ENCODE assay signal across 8 cellular contexts in the genomic region with DNA sequence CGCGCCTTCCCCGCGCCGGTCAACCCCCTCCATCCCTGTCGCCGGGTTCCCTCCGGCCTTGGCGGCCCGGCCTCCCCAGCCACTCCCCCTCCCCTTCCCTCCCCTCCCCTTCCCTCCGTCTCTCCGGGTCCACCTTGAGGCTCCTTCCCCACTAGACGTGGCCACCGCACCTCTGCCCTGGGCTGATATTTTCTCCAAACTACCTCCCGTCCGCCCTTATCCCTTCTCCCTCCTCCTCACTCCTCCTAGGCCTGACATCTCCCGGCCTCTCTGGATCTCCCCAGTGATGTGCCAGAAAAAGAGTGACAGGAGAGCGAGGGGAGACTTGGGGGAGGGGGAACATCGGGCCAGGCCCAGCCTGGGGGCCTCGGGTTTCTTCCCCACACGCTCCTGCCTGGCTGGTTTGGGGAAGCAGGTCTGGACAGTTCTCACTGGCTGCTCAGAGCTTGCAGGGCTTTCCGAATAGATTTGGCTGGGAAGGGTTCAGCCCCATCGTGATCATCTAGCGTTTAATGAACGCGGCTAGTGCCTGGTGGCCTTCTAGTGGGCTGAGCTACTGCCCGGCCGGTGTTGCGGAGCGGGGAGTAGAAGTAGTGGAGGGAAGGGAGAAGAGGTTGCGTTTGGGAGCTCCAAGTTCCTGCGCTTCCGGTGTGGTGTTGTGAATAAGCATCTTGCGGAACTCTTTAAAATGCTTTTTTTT. TPM values are rescaled to one million over a fixed set of nuclear protein-coding genes. Genes with fewer than 3 reads are reported as not detected.
DNase-seq lines count a peak whose midpoint lies in the region; ATAC-seq and TF ChIP-seq lines count a peak whose summit lies in the region.

No MANE protein-coding gene starts in this region.

- BruUV-seq in Panc1 (replicated peaks; lab: Mats Ljungman, UMichigan) = no TSS peak

- 2% methylated on average over 28 of the region's 34 CpGs for WGBS in mesenchymal stem cell

- H3K18ac ChIP-seq in mesenchymal stem cell (ENCODE audit: low read depth in 1 of 2, low read length in 2 of 2) = peak overlapping the region; percentile 67 to 69

- H3K4me2 ChIP-seq in mesenchymal stem cell (ENCODE audit: low read length, poor library complexity, severe bottlenecking) = peak overlapping the region; percentile 98

- no peaks in the 10 kb centered on the region for H3K36me3 Mint-ChIP-seq in activated CD4-positive, alpha-beta T cell treated with anti-CD3 and anti-CD28 coated beads for 36 hours (ENCODE audit: low read depth)

- H3K27ac ChIP-seq in Panc1 (ENCODE audit: low read length) (peak overlapping the region; percentile 70), dorsolateral prefrontal cortex (peak overlapping the region in 53 of 59 donors; percentile 43 to 91 (median 77)), mesenchymal stem cell (ENCODE audit: low read length, poor library complexity, severe bottlenecking) (no peak overlapping the region), upper lobe of right lung (peak overlapping the region; percentile 65)

- peak overlapping the region in 1 of 2 experiments; percentile 23 for H2BK12ac ChIP-seq in mesenchymal stem cell (ENCODE audit: low read length in 2 of 2)

- H3K14ac ChIP-seq in mesenchymal stem cell (ENCODE audit: low read length in 2 of 2) = no peak overlapping the region

- CTCF ChIA-PET in activated CD4-positive, alpha-beta T cell treated with anti-CD3 and anti-CD28 coated beads for 36 hours (lab: Charles Lee) = interaction anchor here (0.7 to 2.9 kb wide), 4 partner anchors 9 to 727 kb away, joined by 3 to 15 read pairs (median 4); no protein-coding TSS in a partner anchor
- CTCF ChIA-PET in Panc1 (lab: Charles Lee) = interaction anchor here (0.6 to 1.3 kb wide), 3 partner anchors 9 to 199 kb away, joined by 6 read pairs; partner anchors contain the start of gene TMEM214

- peak overlapping the region; percentile 65 for H2AFZ ChIP-seq in mesenchymal stem cell (ENCODE audit: low read depth, low read length)

- H4K91ac ChIP-seq in mesenchymal stem cell (ENCODE audit: low read length) = no peak overlapping the region

- DNase-seq in activated CD4-positive, alpha-beta T cell treated with anti-CD3 and anti-CD28 coated beads for 36 hours = peak; percentile 18
- no peak for DNase-seq in activated CD4-positive, alpha-beta T cell treated with anti-CD3 and anti-CD28 coated beads for 4 hours
- DNase-seq in Panc1 (ENCODE audit: low read depth, low spot score) (no peak), dorsolateral prefrontal cortex (peak in 1 of 10 donors; percentile 46), mesenchymal stem cell (peak; percentile 43), upper lobe of right lung (no peak), NCI-H2196 (lab: John Stamatoyannopoulos, UW; ENCODE audit: unreplicated experiment) (no peak)

- H3K4me3 Mint-ChIP-seq in activated CD4-positive, alpha-beta T cell treated with anti-CD3 and anti-CD28 coated beads for 36 hours = peak overlapping the region; percentile 72

- H3K27ac Mint-ChIP-seq in activated CD4-positive, alpha-beta T cell treated with anti-CD3 and anti-CD28 coated beads for 36 hours = no peak overlapping the region

- H3K36me3 ChIP-seq in Panc1 (ENCODE audit: control insufficient read depth, insufficient read depth, low read length) (no peaks in the 10 kb centered on the region), mesenchymal stem cell (ENCODE audit: control insufficient read depth in 1 of 2, insufficient read depth in 2 of 2, low read depth in 1 of 2, low read length in 2 of 2) (no peaks in the 10 kb centered on the region), upper lobe of right lung (no peaks in the 10 kb centered on the region)

- peak overlapping the region; percentile 86 for H3K9ac ChIP-seq in mesenchymal stem cell (ENCODE audit: low read length)

- H2AK5ac ChIP-seq in mesenchymal stem cell (ENCODE audit: low read length, severe bottlenecking) = no peak overlapping the region

- peak overlapping the region; percentile 50 for H4K8ac ChIP-seq in mesenchymal stem cell (ENCODE audit: low read length)

- H3K27me3 ChIP-seq in Panc1 (ENCODE audit: control insufficient read depth, insufficient read depth, low read length) = peaks cover 13% of the 10 kb centered on the region
- no peaks in the 10 kb centered on the region for H3K27me3 ChIP-seq in dorsolateral prefrontal cortex
- H3K27me3 ChIP-seq in mesenchymal stem cell (ENCODE audit: control insufficient read depth in 1 of 2, insufficient read depth in 1 of 2, low read length in 2 of 2) = peaks cover 28 to 61% of the 10 kb centered on the region in 2 experiments
- H3K27me3 ChIP-seq in upper lobe of right lung = no peaks in the 10 kb centered on the region

- peaks cover 12% of the 10 kb centered on the region for H3K4me1 ChIP-seq in Panc1 (ENCODE audit: control insufficient read depth, insufficient read depth, low read length)
- peaks cover 12% of the 10 kb centered on the region for H3K4me1 ChIP-seq in mesenchymal stem cell (ENCODE audit: control insufficient read depth, insufficient read depth, low read depth, low read length)
- H3K4me1 ChIP-seq in upper lobe of right lung = peaks cover 14% of the 10 kb centered on the region

- in situ Hi-C loops in Panc1 (cut with HindIII; ENCODE audit: low pct_unique_long_range_greater_than_20kb, low sequenced_read_pairs) = no loop called here

- peak overlapping the region; percentile 54 for H2BK120ac ChIP-seq in mesenchymal stem cell (ENCODE audit: low read depth, low read length)

- H3K4ac ChIP-seq in mesenchymal stem cell (ENCODE audit: low read depth in 1 of 2, low read length in 2 of 2) = no peak overlapping the region

- no peak overlapping the region for H3K23ac ChIP-seq in mesenchymal stem cell (ENCODE audit: low read length in 2 of 2)

- H3K79me1 ChIP-seq in mesenchymal stem cell (replicated peaks; ENCODE audit: low read length, poor library complexity, severe bottlenecking) = peaks cover 2% of the 10 kb centered on the region

- H3K4me3 ChIP-seq in Panc1 (ENCODE audit: low read depth in 2 of 2, low read length in 2 of 2) (peak overlapping the region; percentile 78 to 87), dorsolateral prefrontal cortex (peak overlapping the region; percentile 61 to 96 (median 84)), mesenchymal stem cell (ENCODE audit: insufficient read depth in 1 of 2, low read depth in 1 of 2, low read length in 2 of 2) (peak overlapping the region; percentile 86 to 92), upper lobe of right lung (peak overlapping the region; percentile 81)

- peak; percentile 31 for ATAC-seq in activated CD4-positive, alpha-beta T cell treated with anti-CD3 and anti-CD28 coated beads for 36 hours
- ATAC-seq in Panc1 = peak; percentile 64
- ATAC-seq in upper lobe of right lung = peak; percentile 45
- ATAC-seq in HG02623 (IDR thresholded peaks at IDR 0.05; ENCODE audit: unreplicated experiment) = no peak

- no peaks in the 10 kb centered on the region for H3K9me3 ChIP-seq in Panc1 (ENCODE audit: control insufficient read depth, insufficient read depth, low read depth, low read length)
- H3K9me3 ChIP-seq in mesenchymal stem cell (ENCODE audit: control insufficient read depth, low read length) = no peaks in the 10 kb centered on the region
- H3K9me3 ChIP-seq in upper lobe of right lung = no peaks in the 10 kb centered on the region

- intact Hi-C loops in activated CD4-positive, alpha-beta T cell treated with anti-CD3 and anti-CD28 coated beads for 36 hours (cut with DNase I, micrococcal nuclease) = loop anchor here in 1 of 2 experiments (1.0 kb wide), 8 partner anchors 61 to 438 kb away; partner anchors contain the start of genes ATRAID, KHK, OST4 and PPM1G
- intact Hi-C loops in Panc1 (cut with micrococcal nuclease; ENCODE audit: unreplicated experiment) = no loop called here
- intact Hi-C loops in dorsolateral prefrontal cortex (cut with DNase I) = loop anchor here (5.0 to 10.0 kb wide), 2 partner anchors 101 to 1586 kb away; partner anchors contain the start of gene OST4 (in 1 of the 2)
- intact Hi-C loops in upper lobe of right lung (cut with DNase I) = no loop called here

- no peak overlapping the region for H2BK5ac ChIP-seq in mesenchymal stem cell (ENCODE audit: low read depth, low read length, poor library complexity, severe bottlenecking)

- POLR2A ChIA-PET in activated CD4-positive, alpha-beta T cell treated with anti-CD3 and anti-CD28 coated beads for 36 hours (lab: Charles Lee) = no interaction called here
- POLR2A ChIA-PET in Panc1 (lab: Charles Lee) = interaction anchor here (0.6 kb wide), 1 partner anchor 261 kb away, joined by 3 read pairs; no protein-coding TSS in a partner anchor

- peaks cover 15% of the 10 kb centered on the region for H3K4me1 Mint-ChIP-seq in activated CD4-positive, alpha-beta T cell treated with anti-CD3 and anti-CD28 coated beads for 36 hours

- no peak overlapping the region for H2BK15ac ChIP-seq in mesenchymal stem cell (ENCODE audit: low read depth, poor library complexity, severe bottlenecking)

- TF ChIP-seq CTCF in Panc1 (IDR thresholded peaks at IDR 0.05) (no peak), dorsolateral prefrontal cortex (IDR thresholded peaks at IDR 0.05 in 54 of 56, conservative IDR thresholded peaks at IDR 0.05 in 2 of 56; ENCODE audit: low read depth in 1 of 56, partially characterized antibody in 56 of 56) (no peak), upper lobe of right lung (IDR thresholded peaks at IDR 0.05) (no peak)

- peaks cover 11% of the 10 kb centered on the region for H3K27me3 Mint-ChIP-seq in activated CD4-positive, alpha-beta T cell treated with anti-CD3 and anti-CD28 coated beads for 36 hours

- H3K9me3 Mint-ChIP-seq in activated CD4-positive, alpha-beta T cell treated with anti-CD3 and anti-CD28 coated beads for 36 hours (ENCODE audit: low read depth) = no peaks in the 10 kb centered on the region

RNA-seq across cellular contexts. Expression of gene MAPRE3, which starts 0.6 kb away (rescaled TPM):
- total RNA-seq in activated CD4-positive, alpha-beta T cell treated with anti-CD3 and anti-CD28 coated beads for 36 hours = 1 to 10 TPM; 3.2 to 4.1 TPM
- total RNA-seq in Panc1 (2021; ENCODE audit: unreplicated experiment) (11.6 TPM), dorsolateral prefrontal cortex (100 to 1,000 TPM in 119 of 120 experiments, 10 to 100 TPM in 1; 97.4 to 247 (median 192) TPM), upper lobe of right lung (23.0 TPM)
- 20.1 TPM for polyA plus RNA-seq in Panc1 (2012; ENCODE audit: insufficient read length)
- 22.8 TPM for polyA plus RNA-seq in mesenchymal stem cell (2013, experiment 1 of 2)
- 23.1 TPM for polyA plus RNA-seq in mesenchymal stem cell (2013, experiment 2 of 2)

Comparison
In these comparisons a context has a peak if more than half of its experiments do, and no peak if none do; other contexts are left out.
1. DNase-seq: peak in activated CD4-positive, alpha-beta T cell treated with anti-CD3 and anti-CD28 coated beads for 36 hours (single experiment) and mesenchymal stem cell (single experiment); none in activated CD4-positive, alpha-beta T cell treated with anti-CD3 and anti-CD28 coated beads for 4 hours (0 of 2), Panc1 (single experiment), upper lobe of right lung (single experiment) and NCI-H2196 (single experiment).
2. intact Hi-C loops: an anchor here in dorsolateral prefrontal cortex (5.0 to 10.0 kb wide); none called in Panc1 and upper lobe of right lung.
3. Peak in every context shown above with its lines, with median percentiles within 50 percentile points of each other: H3K4me3 ChIP-seq.